12 cellular contexts compared by ENCODE assay signal in the genomic region with DNA sequence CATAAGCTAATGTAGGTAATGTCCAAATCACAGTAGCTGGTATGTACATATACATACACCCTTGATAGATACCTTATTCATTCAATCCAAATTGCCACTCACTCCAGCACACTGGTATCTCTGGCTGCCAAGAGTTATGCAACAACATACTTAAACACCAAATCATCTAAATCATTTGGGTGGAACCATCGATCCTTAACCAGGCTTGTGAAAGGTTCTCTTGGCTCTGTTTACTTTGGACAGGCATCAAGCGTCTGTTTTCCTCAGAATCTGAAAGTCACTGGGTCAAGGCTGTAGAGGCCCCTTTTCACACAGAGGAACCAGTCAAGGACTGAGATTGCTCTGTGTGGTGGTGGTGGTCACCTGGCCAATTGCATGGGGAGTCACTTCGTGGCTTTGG. TPM values are rescaled to one million over a fixed set of nuclear protein-coding genes. Genes with fewer than 3 reads are reported as not detected.
DNase-seq lines count a peak whose midpoint lies in the region; ATAC-seq, FAIRE-seq and TF ChIP-seq lines count a peak whose summit lies in the region.
"Had no signal": no experiment of that assay in that cellular context is flagged by ENCODE, and none has a peak within 500 bp of the region (broad histone marks: within the 10 kb centered on the region; RNA-seq: fewer than 3 reads in every experiment).

No MANE protein-coding gene starts in this region.

- H3K9me3 ChIP-seq in liver (ENCODE audit: control insufficient read depth in 4 of 4, low read length in 3 of 4) (no peaks in the 10 kb centered on the region), SJCRH30 (replicated peaks) (no peaks in the 10 kb centered on the region)
- no peaks in the 10 kb centered on the region for H3K9me3 ChIP-seq in CD4-positive, alpha-beta T cell (ENCODE audit: control insufficient read depth, low read length)
- H3K9me3 ChIP-seq: stomach had no signal

- H3K4me1 ChIP-seq in liver (ENCODE audit: control insufficient read depth in 4 of 4, insufficient read depth in 4 of 4, low read length in 3 of 4), result peaks cover 6 to 29% (median 21%) of the 10 kb centered on the region in 4 donors
- peaks cover 3% of the 10 kb centered on the region; the same call in 1 of the 2 replicates for H3K4me1 ChIP-seq in SJCRH30

- H3K9me3 Mint-ChIP-seq in CD4-positive, alpha-beta T cell, result no peaks in the 10 kb centered on the region
- H3K9me3 Mint-ChIP-seq: endodermal cell had no signal

- no peak overlapping the region for H3K4me3 Mint-ChIP-seq in CD4-positive, alpha-beta T cell
- H3K4me3 Mint-ChIP-seq: endodermal cell had no signal

- peak; percentile 32 for DNase-seq in AG08396 (ENCODE audit: low spot score)
- no peak for DNase-seq in HTR-8/SVneo (ENCODE audit: insufficient read length, low spot score)
- peak; percentile 39 for DNase-seq in astrocyte of the spinal cord (ENCODE audit: low read depth, low spot score)
- DNase-seq in SJCRH30, result no peak
- no peak for DNase-seq in CD4-positive, alpha-beta T cell
- DNase-seq: endodermal cell, H7, stomach had no signal

- intact Hi-C loops in CD4-positive, alpha-beta T cell (cut with DNase I, micrococcal nuclease), result no loop called here

- 27% methylated on average over 3 of the region's 3 CpGs for WGBS in liver

- CTCF ChIA-PET in CD4-positive, alpha-beta T cell (lab: Charles Lee), result no interaction called here

- H3K27me3 Mint-ChIP-seq in CD4-positive, alpha-beta T cell, result no peaks in the 10 kb centered on the region

- no peak overlapping the region for H3K27ac Mint-ChIP-seq in CD4-positive, alpha-beta T cell
- H3K27ac Mint-ChIP-seq: endodermal cell had no signal

- peaks cover 46% of the 10 kb centered on the region for H3K4me1 Mint-ChIP-seq in CD4-positive, alpha-beta T cell (ENCODE audit: low read depth)

- peak in 1 of 2 donors; percentile 41 for TF ChIP-seq RAD21 in liver (IDR thresholded peaks at IDR 0.05)

- FAIRE-seq in HTR-8/SVneo (lab: Jason Lieb, UNC), result peak; percentile 77

- H3K36me3 ChIP-seq in liver (ENCODE audit: control insufficient read depth in 4 of 4, insufficient read depth in 3 of 4, low read depth in 1 of 4, low read length in 3 of 4), result no peaks in the 10 kb centered on the region
- H3K36me3 ChIP-seq in SJCRH30, result no peaks in the 10 kb centered on the region
- H3K36me3 ChIP-seq: stomach had no signal

- ATAC-seq in HG03565 (IDR thresholded peaks at IDR 0.05; ENCODE audit: unreplicated experiment) (no peak), HG03469 (IDR thresholded peaks at IDR 0.05; ENCODE audit: unreplicated experiment) (no peak)
- ATAC-seq in CD4-positive, alpha-beta T cell (ENCODE audit: poor library complexity), result no peak

- in situ Hi-C loops in astrocyte of the spinal cord (cut with HindIII; ENCODE audit: low sequenced_read_pairs), result no loop called here

- no peaks in the 10 kb centered on the region for H3K36me3 Mint-ChIP-seq in CD4-positive, alpha-beta T cell (ENCODE audit: low read depth)

- H3K27ac ChIP-seq in liver (ENCODE audit: low read depth in 1 of 2, low read length in 2 of 2) (peak overlapping the region in 1 of 2 donors; percentile 54), SJCRH30 (no peak overlapping the region)
- H3K27ac ChIP-seq in CD4-positive, alpha-beta T cell (ENCODE audit: low read depth, low read length), result no peak overlapping the region
- H3K27ac ChIP-seq: HL-60 had no signal

- TF ChIP-seq CTCF in astrocyte of the spinal cord (IDR thresholded peaks at IDR 0.05; ENCODE audit: low read depth, low read length), result no peak
- TF ChIP-seq CTCF in liver (IDR thresholded peaks at IDR 0.05; ENCODE audit: low read depth, low read length, missing input control), result no peak
- no peak for TF ChIP-seq CTCF in CD4-positive, alpha-beta T cell (IDR thresholded peaks at IDR 0.05)

- H3K4me3 ChIP-seq in astrocyte of the spinal cord (ENCODE audit: low read depth, low read length) (no peak overlapping the region), liver (ENCODE audit: low read depth in 1 of 3, low read length in 3 of 3) (no peak overlapping the region), SJCRH30 (no peak overlapping the region)
- H3K4me3 ChIP-seq: stomach had no signal

- H3K9ac ChIP-seq in liver (ENCODE audit: low read depth in 1 of 2, low read length in 2 of 2), result no peak overlapping the region

- no peaks in the 10 kb centered on the region for H3K27me3 ChIP-seq in liver (ENCODE audit: control insufficient read depth in 4 of 4, insufficient read depth in 4 of 4, low read length in 3 of 4)
- H3K27me3 ChIP-seq in SJCRH30, result no peaks in the 10 kb centered on the region
- no peaks in the 10 kb centered on the region for H3K27me3 ChIP-seq in CD4-positive, alpha-beta T cell (ENCODE audit: control insufficient read depth, insufficient read depth, low read length)
- H3K27me3 ChIP-seq: stomach had no signal

- POLR2A ChIA-PET in CD4-positive, alpha-beta T cell (lab: Charles Lee), result no interaction called here

TF ChIP-seq in liver, 16 proteins besides CTCF, POLR2A, EP300 and RAD21:
- TF ChIP-seq YY1 (IDR thresholded peaks at IDR 0.05), result peak; percentile 72
- TF ChIP-seq MAX (IDR thresholded peaks at IDR 0.05), result peak; percentile 66
- TF ChIP-seq TAF1 (conservative IDR thresholded peaks at IDR 0.05), result no peak
- peak; percentile 74 to 79 for TF ChIP-seq JUND (IDR thresholded peaks at IDR 0.05)
- peak; percentile 16 for TF ChIP-seq ATF3 (IDR thresholded peaks at IDR 0.05)
- TF ChIP-seq SP1 (IDR thresholded peaks at IDR 0.05), result peak; percentile 59
- no peak for TF ChIP-seq EGR1 (IDR thresholded peaks at IDR 0.05; ENCODE audit: low read depth in 2 of 2)
- TF ChIP-seq, protein P1, sequence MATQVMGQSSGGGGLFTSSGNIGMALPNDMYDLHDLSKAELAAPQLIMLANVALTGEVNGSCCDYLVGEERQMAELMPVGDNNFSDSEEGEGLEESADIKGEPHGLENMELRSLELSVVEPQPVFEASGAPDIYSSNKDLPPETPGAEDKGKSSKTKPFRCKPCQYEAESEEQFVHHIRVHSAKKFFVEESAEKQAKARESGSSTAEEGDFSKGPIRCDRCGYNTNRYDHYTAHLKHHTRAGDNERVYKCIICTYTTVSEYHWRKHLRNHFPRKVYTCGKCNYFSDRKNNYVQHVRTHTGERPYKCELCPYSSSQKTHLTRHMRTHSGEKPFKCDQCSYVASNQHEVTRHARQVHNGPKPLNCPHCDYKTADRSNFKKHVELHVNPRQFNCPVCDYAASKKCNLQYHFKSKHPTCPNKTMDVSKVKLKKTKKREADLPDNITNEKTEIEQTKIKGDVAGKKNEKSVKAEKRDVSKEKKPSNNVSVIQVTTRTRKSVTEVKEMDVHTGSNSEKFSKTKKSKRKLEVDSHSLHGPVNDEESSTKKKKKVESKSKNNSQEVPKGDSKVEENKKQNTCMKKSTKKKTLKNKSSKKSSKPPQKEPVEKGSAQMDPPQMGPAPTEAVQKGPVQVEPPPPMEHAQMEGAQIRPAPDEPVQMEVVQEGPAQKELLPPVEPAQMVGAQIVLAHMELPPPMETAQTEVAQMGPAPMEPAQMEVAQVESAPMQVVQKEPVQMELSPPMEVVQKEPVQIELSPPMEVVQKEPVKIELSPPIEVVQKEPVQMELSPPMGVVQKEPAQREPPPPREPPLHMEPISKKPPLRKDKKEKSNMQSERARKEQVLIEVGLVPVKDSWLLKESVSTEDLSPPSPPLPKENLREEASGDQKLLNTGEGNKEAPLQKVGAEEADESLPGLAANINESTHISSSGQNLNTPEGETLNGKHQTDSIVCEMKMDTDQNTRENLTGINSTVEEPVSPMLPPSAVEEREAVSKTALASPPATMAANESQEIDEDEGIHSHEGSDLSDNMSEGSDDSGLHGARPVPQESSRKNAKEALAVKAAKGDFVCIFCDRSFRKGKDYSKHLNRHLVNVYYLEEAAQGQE (IDR thresholded peaks at IDR 0.05), result peak; percentile 70
- TF ChIP-seq FOXA1 (IDR thresholded peaks at IDR 0.05), result peak; percentile 75
- peak; percentile 75 for TF ChIP-seq NR2F2 (IDR thresholded peaks at IDR 0.05)
- peak; percentile 81 to 82 for TF ChIP-seq RXRA (IDR thresholded peaks at IDR 0.05)
- TF ChIP-seq, protein P2, sequence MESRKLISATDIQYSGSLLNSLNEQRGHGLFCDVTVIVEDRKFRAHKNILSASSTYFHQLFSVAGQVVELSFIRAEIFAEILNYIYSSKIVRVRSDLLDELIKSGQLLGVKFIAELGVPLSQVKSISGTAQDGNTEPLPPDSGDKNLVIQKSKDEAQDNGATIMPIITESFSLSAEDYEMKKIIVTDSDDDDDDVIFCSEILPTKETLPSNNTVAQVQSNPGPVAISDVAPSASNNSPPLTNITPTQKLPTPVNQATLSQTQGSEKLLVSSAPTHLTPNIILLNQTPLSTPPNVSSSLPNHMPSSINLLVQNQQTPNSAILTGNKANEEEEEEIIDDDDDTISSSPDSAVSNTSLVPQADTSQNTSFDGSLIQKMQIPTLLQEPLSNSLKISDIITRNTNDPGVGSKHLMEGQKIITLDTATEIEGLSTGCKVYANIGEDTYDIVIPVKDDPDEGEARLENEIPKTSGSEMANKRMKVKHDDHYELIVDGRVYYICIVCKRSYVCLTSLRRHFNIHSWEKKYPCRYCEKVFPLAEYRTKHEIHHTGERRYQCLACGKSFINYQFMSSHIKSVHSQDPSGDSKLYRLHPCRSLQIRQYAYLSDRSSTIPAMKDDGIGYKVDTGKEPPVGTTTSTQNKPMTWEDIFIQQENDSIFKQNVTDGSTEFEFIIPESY (IDR thresholded peaks at IDR 0.05), result peak; percentile 71
- TF ChIP-seq GABPA (IDR thresholded peaks at IDR 0.05 in 1 of 2, conservative IDR thresholded peaks at IDR 0.05 in 1 of 2), result peak in 1 of 2 donors; percentile 14
- peak; percentile 77 to 78 for TF ChIP-seq HNF4A (conservative IDR thresholded peaks at IDR 0.05)
- TF ChIP-seq HNF4G (IDR thresholded peaks at IDR 0.05), result peak; percentile 46
- TF ChIP-seq FOXA2 (IDR thresholded peaks at IDR 0.05), result peak; percentile 96

RNA-seq across cellular contexts. Expression of gene JAZF1, which starts 24.6 kb away (rescaled TPM):
- total RNA-seq in liver, result 10 to 100 TPM in 1 of 2 donors, 1 to 10 TPM in 1; 2.7 to 17.8 TPM
- 1 to 10 TPM; 3.9 to 4.1 TPM for polyA plus RNA-seq in liver
- 10.3 and 10.5 TPM in 2 replicates for total RNA-seq in SJCRH30 (2014; rRNA removed; shearing (Covaris generic))
- 10 to 100 TPM in 1 of 2 experiments, 1 to 10 TPM in 1; 9.9 to 11.1 TPM for total RNA-seq in CD4-positive, alpha-beta T cell

Comparison
In these comparisons a context has a peak if more than half of its experiments do, and no peak if none do; other contexts are left out.
1. DNase-seq: peak in AG08396 (single experiment) and astrocyte of the spinal cord (single experiment); none in HTR-8/SVneo (single experiment), SJCRH30 (0 of 2) and CD4-positive, alpha-beta T cell (0 of 10).